In genomic region chr10:133377818-133378250, GRCh38 we compare ENCODE assay signal across 6 cellular contexts. TPM values are rescaled to one million over a fixed set of nuclear protein-coding genes. Genes with fewer than 3 reads are reported as not detected.
DNase-seq lines count a peak whose midpoint lies in the region; ATAC-seq and TF ChIP-seq lines count a peak whose summit lies in the region.

No MANE protein-coding gene starts in this region.

- peaks cover 2% of the 10 kb centered on the region for H3K36me3 ChIP-seq in GM06990 (ENCODE audit: control insufficient read depth, insufficient read depth, low read length)

- no peak overlapping the region for H3K27ac Mint-ChIP-seq in naive B cell

- H3K9me3 Mint-ChIP-seq in naive B cell, result no peaks in the 10 kb centered on the region

- ATAC-seq in naive B cell (ENCODE audit: low read depth in 2 of 2), result no peak

- TF ChIP-seq CTCF in GM06990 (IDR thresholded peaks at IDR 0.05; ENCODE audit: insufficient read depth, low read length, poor library complexity, severe bottlenecking) (no peak), astrocyte of the spinal cord (IDR thresholded peaks at IDR 0.05; ENCODE audit: low read depth, low read length) (no peak)

- H3K27me3 ChIP-seq in GM06990 (replicated peaks; ENCODE audit: control insufficient read depth, insufficient read depth, low read length), result no peaks in the 10 kb centered on the region

- peak overlapping the region; percentile 74 to 95 (median 86) for H3K4me3 Mint-ChIP-seq in naive B cell

- peaks cover 0 to 3% of the 10 kb centered on the region in 2 donors for H3K36me3 Mint-ChIP-seq in naive B cell

- H3K4me3 ChIP-seq in GM06990 (replicated peaks; ENCODE audit: low read depth, low read length), result peak overlapping the region; percentile 82
- H3K4me3 ChIP-seq in astrocyte of the spinal cord (ENCODE audit: low read depth, low read length), result peak overlapping the region; percentile 63

- DNase-seq in GM06990 (ENCODE audit: extremely low read depth, insufficient read length) (no peak), astrocyte of the spinal cord (ENCODE audit: low read depth, low spot score) (no peak), naive B cell (no peak), NCI-H345 treated with DMSO at 0.1 percent for 48 hours (lab: John Stamatoyannopoulos, UW; ENCODE audit: unreplicated experiment) (no peak), NOMO-1 (lab: John Stamatoyannopoulos, UW; ENCODE audit: unreplicated experiment in 2 of 2) (no peak), NK-92 (lab: John Stamatoyannopoulos, UW; ENCODE audit: unreplicated experiment) (no peak)

- in situ Hi-C loops in astrocyte of the spinal cord (cut with HindIII; ENCODE audit: low sequenced_read_pairs), result no loop called here

- no peaks in the 10 kb centered on the region for H3K27me3 Mint-ChIP-seq in naive B cell

- H3K4me1 Mint-ChIP-seq in naive B cell, result peaks cover 26 to 53% (median 41%) of the 10 kb centered on the region in 3 donors

RNA-seq across cellular contexts. Expression of gene PAOX, which starts 1.2 kb away (rescaled TPM):
- polyA plus RNA-seq in naive B cell (ENCODE audit: low read depth in 6 of 6), result 10 to 100 TPM; 45.3 to 63.2 (median 53.5) TPM

RNA-seq across cellular contexts. Expression of gene ECHS1, which starts 4.7 kb away (rescaled TPM):
- polyA plus RNA-seq in naive B cell (ENCODE audit: low read depth in 6 of 6), result 100 to 1,000 TPM in 4 of 6 donors, 10 to 100 TPM in 2; 89.3 to 121 (median 110) TPM

RNA-seq across cellular contexts. Expression of gene MTG1, which starts 16.1 kb away (rescaled TPM):
- polyA plus RNA-seq in naive B cell (ENCODE audit: low read depth in 6 of 6), result 10 to 100 TPM; 41.1 to 82.6 (median 47.3) TPM

RNA-seq across cellular contexts. Expression of gene FUOM, which starts 20.0 kb away (rescaled TPM):
- 10 to 100 TPM; 31.3 to 46.5 (median 42.0) TPM for polyA plus RNA-seq in naive B cell (ENCODE audit: low read depth in 6 of 6)

RNA-seq across cellular contexts. Expression of gene PRAP1, which starts 30.7 kb away (rescaled TPM):
- polyA plus RNA-seq in naive B cell (ENCODE audit: low read depth in 6 of 6), result not detected
